In the genomic region with DNA sequence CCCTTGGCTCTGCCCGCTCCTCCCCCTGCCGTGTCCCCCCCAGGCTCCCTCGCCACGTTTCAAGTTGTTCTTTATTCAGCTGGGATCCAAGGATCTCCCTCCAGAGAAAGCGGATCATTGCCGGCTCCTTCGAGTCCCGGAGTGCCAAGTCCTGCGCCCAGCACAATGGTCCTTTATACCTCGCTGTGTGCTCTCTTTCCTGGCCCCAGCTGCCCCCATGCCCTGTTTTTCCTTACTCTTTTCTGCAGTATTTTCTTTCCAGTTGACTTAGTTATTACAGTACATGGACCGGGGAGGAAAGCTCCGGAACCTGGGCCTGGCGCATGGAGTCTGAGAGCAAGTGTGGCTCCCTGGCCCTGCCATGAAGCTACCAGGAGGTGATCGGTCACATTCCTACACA, we compare ENCODE assay signal across 17 cellular contexts.
DNase-seq lines count a peak whose midpoint lies in the region; ATAC-seq lines count a peak whose summit lies in the region.
"Had no signal": no experiment of that assay in that cellular context is flagged by ENCODE, and none has a peak within 500 bp of the region (broad histone marks: within the 10 kb centered on the region; RNA-seq: fewer than 3 reads in every experiment).

No MANE protein-coding gene starts in this region.

- H3K27ac ChIP-seq in caudate nucleus (ENCODE audit: low read depth, low read length) (no peak overlapping the region), layer of hippocampus (ENCODE audit: low read depth, low read length) (peak overlapping the region; percentile 21)
- H3K27ac ChIP-seq: C4-2B had no signal

- DNase-seq in C1 segment of cervical spinal cord (lab: John Stamatoyannopoulos, UW) (peak in 9 of 14 donors; percentile 5 to 75 (median 17)), caudate nucleus (lab: John Stamatoyannopoulos, UW) (peak in 36 of 61 donors; percentile 3 to 68 (median 20)), pons (ENCODE audit: low spot score) (peak; percentile 34), cerebellar cortex (ENCODE audit: low spot score) (no peak), GOT3 (lab: John Stamatoyannopoulos, UW) (no peak), NCI-H1417 treated with DMSO at 0.1 percent for 48 hours (lab: John Stamatoyannopoulos, UW) (no peak)
- DNase-seq: COR-L47, DMS153, Kasumi-1, NCI-H1105, NCI-H187, NCI-H226, NCI-H524 treated with DMSO at 0.1 percent for 48 hours had no signal

- H3K27me3 ChIP-seq in layer of hippocampus (ENCODE audit: control insufficient read depth, insufficient read depth, low read length), result no peaks in the 10 kb centered on the region

- no peak for ATAC-seq in GM19395 (IDR thresholded peaks at IDR 0.05; ENCODE audit: unreplicated experiment)
- ATAC-seq: Panc1 had no signal

Comparison
In these comparisons a context has a peak if more than half of its experiments do, and no peak if none do; other contexts are left out.
1. DNase-seq: peak in C1 segment of cervical spinal cord (9 of 14), caudate nucleus (36 of 61) and pons (single experiment); none in cerebellar cortex (single experiment), GOT3 (single experiment) and NCI-H1417 treated with DMSO at 0.1 percent for 48 hours (single experiment).